Comparison of ENCODE assay signal across 8 cellular contexts in the genomic region with DNA sequence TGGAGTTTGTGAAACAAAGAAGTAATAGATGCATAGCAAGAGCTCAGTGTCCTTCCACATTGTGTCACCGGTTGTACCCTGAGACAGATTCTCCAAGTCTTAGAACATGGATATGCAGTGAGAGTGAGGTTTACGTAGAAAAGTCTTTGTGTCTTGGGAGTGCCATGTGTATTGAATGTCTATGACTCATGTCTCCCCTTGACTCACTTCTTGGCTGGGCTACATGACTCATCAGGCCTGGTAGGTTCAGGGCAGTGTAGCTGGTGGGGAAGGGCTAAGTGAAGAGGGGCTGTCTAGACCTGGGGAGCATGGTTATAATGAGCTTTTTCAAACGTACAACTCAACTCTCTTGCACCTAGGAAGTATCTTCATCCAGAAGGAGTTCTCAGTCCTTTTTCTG.
DNase-seq lines count a peak whose midpoint lies in the region; ATAC-seq, FAIRE-seq and TF ChIP-seq lines count a peak whose summit lies in the region.

No MANE protein-coding gene starts in this region.

- no peak overlapping the region for H4K91ac ChIP-seq in mesenchymal stem cell (ENCODE audit: low read length)

- H2AK5ac ChIP-seq in mesenchymal stem cell (ENCODE audit: low read length, severe bottlenecking), result no peak overlapping the region

- TF ChIP-seq CTCF in ovary (IDR thresholded peaks at IDR 0.05), result no peak

- no peaks in the 10 kb centered on the region for H3K27me3 ChIP-seq in mesenchymal stem cell (ENCODE audit: control insufficient read depth in 1 of 2, insufficient read depth in 1 of 2, low read length in 2 of 2)
- H3K27me3 ChIP-seq in ovary, result no peaks in the 10 kb centered on the region

- H3K14ac ChIP-seq in mesenchymal stem cell (ENCODE audit: low read length in 2 of 2), result no peak overlapping the region

- no peak overlapping the region for H2BK15ac ChIP-seq in mesenchymal stem cell (ENCODE audit: low read depth, poor library complexity, severe bottlenecking)

- H3K79me1 ChIP-seq in mesenchymal stem cell (replicated peaks; ENCODE audit: low read length, poor library complexity, severe bottlenecking), result no peaks in the 10 kb centered on the region

- H3K27ac ChIP-seq in mesenchymal stem cell (ENCODE audit: low read length, poor library complexity, severe bottlenecking) (peak overlapping the region; percentile 80), ovary (no peak overlapping the region)

- H3K18ac ChIP-seq in mesenchymal stem cell (ENCODE audit: low read depth in 1 of 2, low read length in 2 of 2), result no peak overlapping the region

- no peak overlapping the region for H2BK5ac ChIP-seq in mesenchymal stem cell (ENCODE audit: low read depth, low read length, poor library complexity, severe bottlenecking)

- H3K9me3 ChIP-seq in mesenchymal stem cell (ENCODE audit: control insufficient read depth, low read length) (no peaks in the 10 kb centered on the region), ovary (no peaks in the 10 kb centered on the region)

- no peak for TF ChIP-seq POLR2A in ovary (IDR thresholded peaks at IDR 0.05)

- H3K4ac ChIP-seq in mesenchymal stem cell (ENCODE audit: low read depth in 1 of 2, low read length in 2 of 2), result no peak overlapping the region

- H2BK12ac ChIP-seq in mesenchymal stem cell (ENCODE audit: low read length in 2 of 2), result no peak overlapping the region

- DNase-seq in NCI-H69 (lab: John Stamatoyannopoulos, UW) (peak; percentile 49), mesenchymal stem cell (peak; percentile 97), urothelium cell line (ENCODE audit: low spot score) (peak; percentile 91), NCI-H187 (lab: John Stamatoyannopoulos, UW) (no peak), ovary (no peak), C1 segment of cervical spinal cord (lab: John Stamatoyannopoulos, UW) (no peak)
- DNase-seq in activated naive CD4-positive, alpha-beta T cell treated with anti-CD3 and anti-CD28 coated beads, Interleukin-2, amount 10 ng/mL, durations not matched to agents 7 days and 5 days, result peak; percentile 35

- ATAC-seq in GM21423 (IDR thresholded peaks at IDR 0.05; ENCODE audit: unreplicated experiment), result peak; percentile 64

- H4K8ac ChIP-seq in mesenchymal stem cell (ENCODE audit: low read length), result no peak overlapping the region

- no peak overlapping the region for H3K4me2 ChIP-seq in mesenchymal stem cell (ENCODE audit: low read length, poor library complexity, severe bottlenecking)

- H3K36me3 Mint-ChIP-seq in activated naive CD4-positive, alpha-beta T cell treated with anti-CD3 and anti-CD28 coated beads, Interleukin-2, amount 10 ng/mL, durations not matched to agents 7 days and 5 days, result no peaks in the 10 kb centered on the region

- peaks cover 25% of the 10 kb centered on the region for H3K4me1 Mint-ChIP-seq in activated naive CD4-positive, alpha-beta T cell treated with anti-CD3 and anti-CD28 coated beads, Interleukin-2, amount 10 ng/mL, durations not matched to agents 7 days and 5 days

- no peak for TF ChIP-seq EP300 in ovary (IDR thresholded peaks at IDR 0.05)

- no peak overlapping the region for H3K4me3 Mint-ChIP-seq in activated naive CD4-positive, alpha-beta T cell treated with anti-CD3 and anti-CD28 coated beads, Interleukin-2, amount 10 ng/mL, durations not matched to agents 7 days and 5 days

- H2AFZ ChIP-seq in mesenchymal stem cell (ENCODE audit: low read depth, low read length), result no peak overlapping the region

- peak overlapping the region; percentile 2 for H3K9ac ChIP-seq in mesenchymal stem cell (ENCODE audit: low read length)

- H2BK120ac ChIP-seq in mesenchymal stem cell (ENCODE audit: low read depth, low read length), result no peak overlapping the region

- H3K27ac Mint-ChIP-seq in activated naive CD4-positive, alpha-beta T cell treated with anti-CD3 and anti-CD28 coated beads, Interleukin-2, amount 10 ng/mL, durations not matched to agents 7 days and 5 days, result no peak overlapping the region

- intact Hi-C loops in ovary (cut with DNase I), result no loop called here

- 8% methylated on average over 2 of the region's 3 CpGs for WGBS in mesenchymal stem cell
- 72 to 80% (median 73%) methylated on average over 3 of the region's 3 CpGs for WGBS in ovary, 3 donors

- CTCF ChIA-PET in activated naive CD4-positive, alpha-beta T cell treated with anti-CD3 and anti-CD28 coated beads, Interleukin-2, amount 10 ng/mL, durations not matched to agents 7 days and 5 days (lab: Charles Lee), result interaction anchor here (0.7 to 0.8 kb wide), 2 partner anchors 27 to 105 kb away, joined by 3 read pairs; no protein-coding TSS in a partner anchor

- no peaks in the 10 kb centered on the region for H3K9me3 Mint-ChIP-seq in activated naive CD4-positive, alpha-beta T cell treated with anti-CD3 and anti-CD28 coated beads, Interleukin-2, amount 10 ng/mL, durations not matched to agents 7 days and 5 days

- H3K36me3 ChIP-seq in mesenchymal stem cell (ENCODE audit: control insufficient read depth in 1 of 2, insufficient read depth in 2 of 2, low read depth in 1 of 2, low read length in 2 of 2), result no peaks in the 10 kb centered on the region
- no peaks in the 10 kb centered on the region for H3K36me3 ChIP-seq in ovary

- H3K4me3 ChIP-seq in mesenchymal stem cell (ENCODE audit: insufficient read depth in 1 of 2, low read depth in 1 of 2, low read length in 2 of 2) (no peak overlapping the region), ovary (no peak overlapping the region)

- H3K4me1 ChIP-seq in mesenchymal stem cell (ENCODE audit: control insufficient read depth, insufficient read depth, low read depth, low read length), result peaks cover 6% of the 10 kb centered on the region
- H3K4me1 ChIP-seq in ovary (ENCODE audit: insufficient read depth), result no peaks in the 10 kb centered on the region

- peak; percentile 96 for FAIRE-seq in urothelium cell line (lab: Jason Lieb, UNC)

- no peak overlapping the region for H3K23ac ChIP-seq in mesenchymal stem cell (ENCODE audit: low read length in 2 of 2)

- H3K27me3 Mint-ChIP-seq in activated naive CD4-positive, alpha-beta T cell treated with anti-CD3 and anti-CD28 coated beads, Interleukin-2, amount 10 ng/mL, durations not matched to agents 7 days and 5 days, result peaks cover 11% of the 10 kb centered on the region

Comparison
In these comparisons a context has a peak if more than half of its experiments do, and no peak if none do; other contexts are left out.
1. DNase-seq: peak in NCI-H69 (single experiment), activated naive CD4-positive, alpha-beta T cell treated with anti-CD3 and anti-CD28 coated beads, Interleukin-2, amount 10 ng/mL, durations not matched to agents 7 days and 5 days (single experiment), mesenchymal stem cell (single experiment) and urothelium cell line (single experiment); none in NCI-H187 (0 of 2), ovary (0 of 5) and C1 segment of cervical spinal cord (0 of 14).